ENCODE assay signal across 6 cellular contexts in the genomic region with DNA sequence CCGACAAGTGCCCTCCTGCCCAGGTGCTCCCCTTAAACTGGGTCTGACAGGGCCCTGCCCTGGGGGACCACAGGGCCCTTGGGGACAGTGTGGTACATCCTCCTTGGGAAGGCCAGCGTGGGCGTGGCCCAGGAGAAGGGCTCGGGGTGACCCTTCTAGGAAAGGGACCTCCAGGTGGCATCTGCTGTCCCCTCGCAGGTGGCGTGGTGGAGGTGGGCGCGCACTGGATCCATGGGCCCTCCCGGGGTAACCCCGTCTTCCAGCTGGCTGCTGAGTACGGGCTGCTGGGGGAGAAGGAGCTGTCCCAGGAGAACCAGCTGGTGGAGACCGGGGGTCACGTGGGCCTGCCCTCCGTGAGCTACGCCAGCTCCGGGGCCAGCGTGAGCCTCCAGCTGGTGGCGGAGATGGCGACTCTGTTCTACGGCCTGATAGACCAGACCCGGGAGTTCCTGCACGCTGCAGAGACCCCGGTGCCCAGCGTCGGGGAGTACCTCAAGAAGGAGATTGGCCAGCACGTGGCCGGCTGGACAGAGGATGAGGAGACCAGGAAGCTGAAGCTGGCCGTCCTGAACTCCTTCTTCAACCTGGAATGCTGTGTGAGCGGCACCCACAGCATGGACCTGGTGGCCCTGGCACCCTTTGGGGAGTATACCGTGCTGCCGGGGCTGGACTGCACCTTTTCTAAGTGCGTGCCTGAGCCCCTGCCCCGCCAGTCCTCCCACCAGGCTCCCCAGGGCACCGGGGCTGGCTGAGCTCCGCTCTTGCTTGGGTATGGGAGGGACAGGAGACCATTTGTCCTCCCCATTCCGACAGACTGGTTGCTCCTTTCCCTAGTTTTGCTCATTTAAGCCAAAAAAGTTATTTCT. TPM values are rescaled to one million over a fixed set of nuclear protein-coding genes. Genes with fewer than 3 reads are reported as not detected.
DNase-seq lines count a peak whose midpoint lies in the region; ATAC-seq and TF ChIP-seq lines count a peak whose summit lies in the region.

No MANE protein-coding gene starts in this region.

- no peak for TF ChIP-seq POLR2A in gastroesophageal sphincter (IDR thresholded peaks at IDR 0.05)

- 33% methylated on average over 4 of the region's 36 CpGs; no CpG with 5 or more reads in 1 of the 2 donors for whole genome bisulfite sequencing in gastroesophageal sphincter (ENCODE audit: low coverage in 1 of 2), 2 donors

- no peaks in the 10 kb centered on the region for H3K79me2 ChIP-seq in OCI-LY1 (ENCODE audit: insufficient read depth, low read length)

- H3K27me3 ChIP-seq in OCI-LY1 (ENCODE audit: insufficient read depth, low read length) (peaks cover 10% of the 10 kb centered on the region; the same call in 1 of the 2 replicates), gastroesophageal sphincter (no peaks in the 10 kb centered on the region)

- no peaks in the 10 kb centered on the region; the same call in 1 of the 2 replicates for H3F3A ChIP-seq in OCI-LY1 (ENCODE audit: insufficient read depth, low read length)

- peak in 28 of 49 donors; percentile 8 to 66 (median 41) for DNase-seq in substantia nigra (lab: John Stamatoyannopoulos, UW)
- DNase-seq in GM20000 (ENCODE audit: low spot score), result no peak
- no peak for DNase-seq in activated effector memory CD4-positive, alpha-beta T cell treated with anti-CD3 and anti-CD28 coated beads, Interleukin-2, amount 50 U/mL, for 16 hours
- DNase-seq in DMS 273 treated with DMSO at 0.1 percent for 48 hours (lab: John Stamatoyannopoulos, UW), result no peak

- peak overlapping the region; percentile 72 for H3K4me2 ChIP-seq in OCI-LY1 (ENCODE audit: low read length)

- H3K4me1 ChIP-seq in OCI-LY1 (ENCODE audit: insufficient read depth, low read length, severe bottlenecking) (peaks cover 7% of the 10 kb centered on the region), gastroesophageal sphincter (peaks cover 0 to 26% (median 10%) of the 10 kb centered on the region in 3 donors)

- H3K27ac ChIP-seq in OCI-LY1 (ENCODE audit: low read depth, low read length, poor library complexity, severe bottlenecking) (no peak overlapping the region), gastroesophageal sphincter (peak overlapping the region in 3 of 4 donors; percentile 78 to 88 (median 88)), substantia nigra (ENCODE audit: low read depth, low read length, poor library complexity, severe bottlenecking) (peak overlapping the region; percentile 86)

- H3K9me2 ChIP-seq in OCI-LY1 (ENCODE audit: low read depth, low read length), result no peaks in the 10 kb centered on the region

- TF ChIP-seq CTCF in OCI-LY1 (IDR thresholded peaks at IDR 0.05; ENCODE audit: low read length), result no peak
- TF ChIP-seq CTCF in gastroesophageal sphincter (IDR thresholded peaks at IDR 0.05), result no peak
- no peak for TF ChIP-seq CTCF in GM20000 (IDR thresholded peaks at IDR 0.05; ENCODE audit: extremely low read depth, missing control alignments)

- H3K36me3 ChIP-seq in OCI-LY1 (ENCODE audit: insufficient read depth, low read length), result no peaks in the 10 kb centered on the region
- peaks cover 0 to 37% of the 10 kb centered on the region in 2 donors for H3K36me3 ChIP-seq in gastroesophageal sphincter

- H3K9ac ChIP-seq in OCI-LY1 (ENCODE audit: low read length), result no peak overlapping the region

- peak overlapping the region; percentile 67 for H3K4me3 ChIP-seq in OCI-LY1 (ENCODE audit: low read depth, low read length, poor library complexity, severe bottlenecking)
- peak overlapping the region; percentile 81 to 93 for H3K4me3 ChIP-seq in gastroesophageal sphincter

- H2AFZ ChIP-seq in OCI-LY1 (ENCODE audit: low read length), result no peak overlapping the region

- TF ChIP-seq EP300 in gastroesophageal sphincter (IDR thresholded peaks at IDR 0.05), result no peak

- H3K9me3 ChIP-seq in OCI-LY1 (ENCODE audit: low read length), result no peaks in the 10 kb centered on the region
- H3K9me3 ChIP-seq in gastroesophageal sphincter, result no peaks in the 10 kb centered on the region

- peak; percentile 1 for ATAC-seq in gastroesophageal sphincter

- no peaks in the 10 kb centered on the region for H4K20me1 ChIP-seq in OCI-LY1 (ENCODE audit: insufficient read depth, low read length)

RNA-seq across cellular contexts. Expression of a gene that starts 1.0 kb away (rescaled TPM):
- total RNA-seq in gastroesophageal sphincter, result 10 to 100 TPM in 2 of 4 donors, 1 to 10 TPM in 2; 7.1 to 14.5 (median 9.6) TPM

RNA-seq across cellular contexts. Expression of a gene that starts 6.9 kb away (rescaled TPM):
- total RNA-seq in gastroesophageal sphincter, result 10 to 100 TPM; 67.7 to 81.8 (median 72.4) TPM

RNA-seq across cellular contexts. Expression of a gene that starts 13.9 kb away (rescaled TPM):
- total RNA-seq in gastroesophageal sphincter, result 10 to 100 TPM; 13.2 to 25.9 (median 18.4) TPM

RNA-seq across cellular contexts. Expression of a gene that starts 22.2 kb away (rescaled TPM):
- total RNA-seq in gastroesophageal sphincter, result 10 to 100 TPM in 2 of 4 donors, 1 to 10 TPM in 2; 5.4 to 15.7 (median 10.8) TPM

RNA-seq across cellular contexts. Expression of a gene that starts 32.9 kb away (rescaled TPM):
- total RNA-seq in gastroesophageal sphincter, result not detected

Comparison
In these comparisons a context has a peak if more than half of its experiments do, and no peak if none do; other contexts are left out.
1. DNase-seq: peak in substantia nigra (28 of 49); none in GM20000 (single experiment), activated effector memory CD4-positive, alpha-beta T cell treated with anti-CD3 and anti-CD28 coated beads, Interleukin-2, amount 50 U/mL, for 16 hours (single experiment) and DMS 273 treated with DMSO at 0.1 percent for 48 hours (single experiment).